ENCODE assay signal across 32 cellular contexts in the genomic region with DNA sequence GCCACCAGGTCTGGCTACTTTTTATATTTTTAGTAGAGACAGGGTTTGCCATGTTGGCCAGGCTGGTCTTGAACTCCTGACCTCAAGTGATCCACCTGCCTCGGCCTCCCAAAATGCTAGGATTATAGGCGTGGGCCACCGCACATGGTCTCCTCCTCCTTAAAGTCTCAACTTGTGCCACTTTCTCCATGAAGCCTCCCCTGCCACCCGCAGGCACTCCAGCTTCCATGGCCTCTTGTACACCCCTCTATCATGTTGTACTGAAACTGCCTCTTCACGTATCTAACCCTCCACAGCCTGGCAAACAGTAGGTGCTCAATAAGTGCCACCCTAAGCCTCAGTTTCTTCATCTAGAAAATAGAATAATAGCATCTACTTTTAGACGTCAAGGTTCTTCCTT.
"Had no signal": no experiment of that assay in that cellular context is flagged by ENCODE, and none has a peak within 500 bp of the region (broad histone marks: within the 10 kb centered on the region; RNA-seq: fewer than 3 reads in every experiment).

No MANE protein-coding gene starts in this region.

- H3K36me3 ChIP-seq: adrenal gland, brain microvascular endothelial cell, breast epithelium had no signal

- DNase-seq: activated B cell treated with CpG ODN at 0.5 μM for 24 hours; activated CD4-positive, alpha-beta memory T cell treated with anti-CD3 and anti-CD28 coated beads for 36 hours; activated CD4-positive, alpha-beta T cell treated with anti-CD3 and anti-CD28 coated beads for 4 hours; activated CD4-positive, alpha-beta T cell treated with anti-CD3 and anti-CD28 coated beads, Interleukin-2, amount 10 ng/mL, durations not matched to agents 24 days and 14 days; activated CD4-positive, alpha-beta T cell treated with anti-CD3 and anti-CD28 coated beads, Interleukin-2, amount 50 U/mL, for 1 hour; activated CD4-positive, alpha-beta T cell treated with anti-CD3 and anti-CD28 coated beads, Interleukin-2, amount 50 U/mL, for 4 hours; activated CD4-positive, CD25-positive, alpha-beta regulatory T cell treated with anti-CD3 and anti-CD28 coated beads, Interleukin-2, amount 50 U/mL, for 72 hours; activated CD8-positive, alpha-beta memory T cell treated with anti-CD3 and anti-CD28 coated beads, Interleukin-2, amount 50 U/mL, for 4 hours; activated CD8-positive, alpha-beta T cell treated with anti-CD3 and anti-CD28 coated beads for 36 hours; activated effector memory CD4-positive, alpha-beta T cell treated with anti-CD3 and anti-CD28 coated beads, Interleukin-2, amount 50 U/mL, for 16 hours; activated gamma-delta T cell treated with Interleukin-2 at 50 U/mL for 16 hours; activated naive CD4-positive, alpha-beta T cell; activated naive CD4-positive, alpha-beta T cell treated with anti-CD3 and anti-CD28 coated beads for 36 hours; activated naive CD4-positive, alpha-beta T cell treated with anti-CD3 and anti-CD28 coated beads, Interleukin-2, amount 50 U/mL, for 16 hours; activated naive CD8-positive, alpha-beta T cell treated with anti-CD3 and anti-CD28 coated beads for 36 hours; activated T-cell treated with anti-CD3 and anti-CD28 coated beads for 4 hours; activated T-cell treated with anti-CD3 and anti-CD28 coated beads, Interleukin-2, amount 50 U/mL, for 1 hour; activated T-cell treated with anti-CD3 and anti-CD28 coated beads, Interleukin-2, amount 50 U/mL, for 4 hours; activated T-cell treated with anti-CD3 and anti-CD28 coated beads, Interleukin-2, amount 50 U/mL, for 72 hours; adrenal gland; amniotic stem cell; aorta; body of pancreas; brain microvascular endothelial cell; central memory CD4-positive, alpha-beta T cell; T-helper 1 cell; T-helper 2 cell; T-helper 9 cell had no signal

- H3K9me3 ChIP-seq: adrenal gland, body of pancreas, breast epithelium had no signal

- ATAC-seq: activated CD8-positive, alpha-beta T cell treated with anti-CD3 and anti-CD28 coated beads for 36 hours; activated naive CD4-positive, alpha-beta T cell treated with anti-CD3 and anti-CD28 coated beads, Interleukin-2, amount 50 U/mL, for 72 hours; activated T-cell treated with anti-CD3 and anti-CD28 coated beads, Interleukin-2, amount 50 U/mL, for 4 hours; activated T-cell treated with anti-CD3 and anti-CD28 coated beads, Interleukin-2, amount 50 U/mL, for 72 hours; activated T-helper 17 cell treated with anti-CD3 and anti-CD28 coated beads, Interleukin-2, amount 50 U/mL, for 72 hours; body of pancreas had no signal

- H3K4me3 ChIP-seq: adrenal gland, body of pancreas, breast epithelium had no signal

- H3K27me3 ChIP-seq: adrenal gland, body of pancreas, brain microvascular endothelial cell, breast epithelium had no signal

- H3K27ac ChIP-seq: adrenal gland, body of pancreas, brain microvascular endothelial cell, breast epithelium, VCaP had no signal

- H3K4me1 ChIP-seq: breast epithelium had no signal
